Comparison of ENCODE assay signal across 3 cellular contexts in the genomic region with DNA sequence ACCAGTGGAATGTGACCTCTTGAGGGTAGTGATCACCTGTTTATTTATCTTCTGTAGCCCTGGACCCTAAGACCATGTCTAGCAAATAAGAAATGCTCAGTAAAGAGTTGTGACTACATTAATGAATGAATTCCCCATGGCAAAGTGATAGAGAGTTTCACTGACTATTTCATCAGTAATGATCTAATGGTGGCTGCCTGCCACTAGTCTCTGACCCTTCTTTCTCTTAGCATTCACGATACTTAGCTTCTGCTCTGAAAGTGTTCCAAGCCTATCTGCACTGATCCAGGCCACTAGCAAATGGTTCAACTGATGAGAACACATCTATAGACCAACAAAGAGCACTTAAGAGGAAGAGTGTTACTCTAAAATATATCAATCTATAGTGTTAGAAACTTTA.
"Had no signal": no experiment of that assay in that cellular context is flagged by ENCODE, and none has a peak within 500 bp of the region (broad histone marks: within the 10 kb centered on the region; RNA-seq: fewer than 3 reads in every experiment).

No MANE protein-coding gene starts in this region.

- H3K4me3 ChIP-seq: GM12878 had no signal

- DNase-seq: GDM1, GF-D8 had no signal

- ATAC-seq: GM12878 had no signal
